ENCODE assay signal across 1 cellular context in genomic region chr2:203016716-203017115, GRCh38.
TF ChIP-seq lines count a peak whose summit lies in the region.

No MANE protein-coding gene starts in this region.

TF ChIP-seq in HepG2, 621 proteins besides CTCF, POLR2A, EP300 and RAD21 (continued from another document and continues in another):
- TF ChIP-seq, protein P1, sequence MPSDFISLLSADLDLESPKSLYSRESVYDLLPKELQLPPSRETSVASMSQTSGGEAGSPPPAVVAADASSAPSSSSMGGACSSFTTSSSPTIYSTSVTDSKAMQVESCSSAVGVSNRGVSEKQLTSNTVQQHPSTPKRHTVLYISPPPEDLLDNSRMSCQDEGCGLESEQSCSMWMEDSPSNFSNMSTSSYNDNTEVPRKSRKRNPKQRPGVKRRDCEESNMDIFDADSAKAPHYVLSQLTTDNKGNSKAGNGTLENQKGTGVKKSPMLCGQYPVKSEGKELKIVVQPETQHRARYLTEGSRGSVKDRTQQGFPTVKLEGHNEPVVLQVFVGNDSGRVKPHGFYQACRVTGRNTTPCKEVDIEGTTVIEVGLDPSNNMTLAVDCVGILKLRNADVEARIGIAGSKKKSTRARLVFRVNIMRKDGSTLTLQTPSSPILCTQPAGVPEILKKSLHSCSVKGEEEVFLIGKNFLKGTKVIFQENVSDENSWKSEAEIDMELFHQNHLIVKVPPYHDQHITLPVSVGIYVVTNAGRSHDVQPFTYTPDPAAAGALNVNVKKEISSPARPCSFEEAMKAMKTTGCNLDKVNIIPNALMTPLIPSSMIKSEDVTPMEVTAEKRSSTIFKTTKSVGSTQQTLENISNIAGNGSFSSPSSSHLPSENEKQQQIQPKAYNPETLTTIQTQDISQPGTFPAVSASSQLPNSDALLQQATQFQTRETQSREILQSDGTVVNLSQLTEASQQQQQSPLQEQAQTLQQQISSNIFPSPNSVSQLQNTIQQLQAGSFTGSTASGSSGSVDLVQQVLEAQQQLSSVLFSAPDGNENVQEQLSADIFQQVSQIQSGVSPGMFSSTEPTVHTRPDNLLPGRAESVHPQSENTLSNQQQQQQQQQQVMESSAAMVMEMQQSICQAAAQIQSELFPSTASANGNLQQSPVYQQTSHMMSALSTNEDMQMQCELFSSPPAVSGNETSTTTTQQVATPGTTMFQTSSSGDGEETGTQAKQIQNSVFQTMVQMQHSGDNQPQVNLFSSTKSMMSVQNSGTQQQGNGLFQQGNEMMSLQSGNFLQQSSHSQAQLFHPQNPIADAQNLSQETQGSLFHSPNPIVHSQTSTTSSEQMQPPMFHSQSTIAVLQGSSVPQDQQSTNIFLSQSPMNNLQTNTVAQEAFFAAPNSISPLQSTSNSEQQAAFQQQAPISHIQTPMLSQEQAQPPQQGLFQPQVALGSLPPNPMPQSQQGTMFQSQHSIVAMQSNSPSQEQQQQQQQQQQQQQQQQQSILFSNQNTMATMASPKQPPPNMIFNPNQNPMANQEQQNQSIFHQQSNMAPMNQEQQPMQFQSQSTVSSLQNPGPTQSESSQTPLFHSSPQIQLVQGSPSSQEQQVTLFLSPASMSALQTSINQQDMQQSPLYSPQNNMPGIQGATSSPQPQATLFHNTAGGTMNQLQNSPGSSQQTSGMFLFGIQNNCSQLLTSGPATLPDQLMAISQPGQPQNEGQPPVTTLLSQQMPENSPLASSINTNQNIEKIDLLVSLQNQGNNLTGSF (CRISPR knock-in tag; IDR thresholded peaks at IDR 0.05) = no peak
- TF ChIP-seq CENPT (CRISPR knock-in tag; IDR thresholded peaks at IDR 0.05; ENCODE audit: low read depth) = no peak
- TF ChIP-seq KDM2A (CRISPR knock-in tag; IDR thresholded peaks at IDR 0.05; ENCODE audit: borderline replicate concordance, low read depth) = no peak
- no peak for TF ChIP-seq BRF2 (CRISPR knock-in tag; IDR thresholded peaks at IDR 0.05)
- TF ChIP-seq MYC (CRISPR knock-in tag; IDR thresholded peaks at IDR 0.05; ENCODE audit: borderline replicate concordance) = no peak
- TF ChIP-seq MIER2 (CRISPR knock-in tag; IDR thresholded peaks at IDR 0.05) = no peak
- TF ChIP-seq ZNF407 (CRISPR knock-in tag; IDR thresholded peaks at IDR 0.05; ENCODE audit: not compliant biosample characterization) = no peak
- no peak for TF ChIP-seq MBD4 (IDR thresholded peaks at IDR 0.05; ENCODE audit: borderline replicate concordance, low read length)
- TF ChIP-seq ZNF232 (CRISPR knock-in tag; IDR thresholded peaks at IDR 0.05; ENCODE audit: borderline replicate concordance) = no peak
- no peak for TF ChIP-seq ATM (IDR thresholded peaks at IDR 0.05; ENCODE audit: borderline replicate concordance)
- no peak for TF ChIP-seq ZFP36L2 (CRISPR knock-in tag; IDR thresholded peaks at IDR 0.05)
- no peak for TF ChIP-seq ZBTB20 (CRISPR knock-in tag; IDR thresholded peaks at IDR 0.05; ENCODE audit: borderline replicate concordance, low read depth)
- TF ChIP-seq KLF9 (CRISPR knock-in tag; IDR thresholded peaks at IDR 0.05; ENCODE audit: low read depth) = no peak
- TF ChIP-seq RCOR2 (CRISPR knock-in tag; IDR thresholded peaks at IDR 0.05) = peak; percentile 54; the same call in 1 of the 2 replicates
- TF ChIP-seq, protein P2, sequence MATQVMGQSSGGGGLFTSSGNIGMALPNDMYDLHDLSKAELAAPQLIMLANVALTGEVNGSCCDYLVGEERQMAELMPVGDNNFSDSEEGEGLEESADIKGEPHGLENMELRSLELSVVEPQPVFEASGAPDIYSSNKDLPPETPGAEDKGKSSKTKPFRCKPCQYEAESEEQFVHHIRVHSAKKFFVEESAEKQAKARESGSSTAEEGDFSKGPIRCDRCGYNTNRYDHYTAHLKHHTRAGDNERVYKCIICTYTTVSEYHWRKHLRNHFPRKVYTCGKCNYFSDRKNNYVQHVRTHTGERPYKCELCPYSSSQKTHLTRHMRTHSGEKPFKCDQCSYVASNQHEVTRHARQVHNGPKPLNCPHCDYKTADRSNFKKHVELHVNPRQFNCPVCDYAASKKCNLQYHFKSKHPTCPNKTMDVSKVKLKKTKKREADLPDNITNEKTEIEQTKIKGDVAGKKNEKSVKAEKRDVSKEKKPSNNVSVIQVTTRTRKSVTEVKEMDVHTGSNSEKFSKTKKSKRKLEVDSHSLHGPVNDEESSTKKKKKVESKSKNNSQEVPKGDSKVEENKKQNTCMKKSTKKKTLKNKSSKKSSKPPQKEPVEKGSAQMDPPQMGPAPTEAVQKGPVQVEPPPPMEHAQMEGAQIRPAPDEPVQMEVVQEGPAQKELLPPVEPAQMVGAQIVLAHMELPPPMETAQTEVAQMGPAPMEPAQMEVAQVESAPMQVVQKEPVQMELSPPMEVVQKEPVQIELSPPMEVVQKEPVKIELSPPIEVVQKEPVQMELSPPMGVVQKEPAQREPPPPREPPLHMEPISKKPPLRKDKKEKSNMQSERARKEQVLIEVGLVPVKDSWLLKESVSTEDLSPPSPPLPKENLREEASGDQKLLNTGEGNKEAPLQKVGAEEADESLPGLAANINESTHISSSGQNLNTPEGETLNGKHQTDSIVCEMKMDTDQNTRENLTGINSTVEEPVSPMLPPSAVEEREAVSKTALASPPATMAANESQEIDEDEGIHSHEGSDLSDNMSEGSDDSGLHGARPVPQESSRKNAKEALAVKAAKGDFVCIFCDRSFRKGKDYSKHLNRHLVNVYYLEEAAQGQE (IDR thresholded peaks at IDR 0.05; ENCODE audit: borderline replicate concordance in 1 of 2, low read depth in 1 of 2, low read length in 2 of 2) = no peak
- no peak for TF ChIP-seq ZNF850 (CRISPR knock-in tag; conservative IDR thresholded peaks at IDR 0.05)
- no peak for TF ChIP-seq SMAD9 (CRISPR knock-in tag; IDR thresholded peaks at IDR 0.05)
- no peak for TF ChIP-seq PAXIP1 (CRISPR knock-in tag; conservative IDR thresholded peaks at IDR 0.05)
- no peak for TF ChIP-seq MED13 (CRISPR knock-in tag; IDR thresholded peaks at IDR 0.05)
- TF ChIP-seq SMYD3 (CRISPR knock-in tag; IDR thresholded peaks at IDR 0.05) = no peak
- TF ChIP-seq, protein P3, sequence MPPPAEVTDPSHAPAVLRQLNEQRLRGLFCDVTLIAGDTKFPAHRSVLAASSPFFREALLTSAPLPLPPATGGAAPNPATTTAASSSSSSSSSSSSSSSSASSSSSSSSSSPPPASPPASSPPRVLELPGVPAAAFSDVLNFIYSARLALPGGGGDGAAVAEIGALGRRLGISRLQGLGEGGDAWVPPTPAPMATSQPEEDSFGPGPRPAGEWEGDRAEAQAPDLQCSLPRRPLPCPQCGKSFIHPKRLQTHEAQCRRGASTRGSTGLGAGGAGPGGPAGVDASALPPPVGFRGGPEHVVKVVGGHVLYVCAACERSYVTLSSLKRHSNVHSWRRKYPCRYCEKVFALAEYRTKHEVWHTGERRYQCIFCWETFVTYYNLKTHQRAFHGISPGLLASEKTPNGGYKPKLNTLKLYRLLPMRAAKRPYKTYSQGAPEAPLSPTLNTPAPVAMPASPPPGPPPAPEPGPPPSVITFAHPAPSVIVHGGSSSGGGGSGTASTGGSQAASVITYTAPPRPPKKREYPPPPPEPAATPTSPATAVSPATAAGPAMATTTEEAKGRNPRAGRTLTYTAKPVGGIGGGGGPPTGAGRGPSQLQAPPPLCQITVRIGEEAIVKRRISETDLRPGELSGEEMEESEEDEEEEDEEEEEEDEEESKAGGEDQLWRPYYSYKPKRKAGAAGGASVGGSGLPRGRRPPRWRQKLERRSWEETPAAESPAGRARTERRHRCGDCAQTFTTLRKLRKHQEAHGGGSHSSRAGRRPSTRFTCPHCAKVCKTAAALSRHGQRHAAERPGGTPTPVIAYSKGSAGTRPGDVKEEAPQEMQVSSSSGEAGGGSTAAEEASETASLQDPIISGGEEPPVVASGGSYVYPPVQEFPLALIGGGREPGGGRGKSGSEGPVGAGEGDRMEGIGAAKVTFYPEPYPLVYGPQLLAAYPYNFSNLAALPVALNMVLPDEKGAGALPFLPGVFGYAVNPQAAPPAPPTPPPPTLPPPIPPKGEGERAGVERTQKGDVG (CRISPR knock-in tag; IDR thresholded peaks at IDR 0.05; ENCODE audit: borderline replicate concordance) = no peak
- TF ChIP-seq ATRX (CRISPR knock-in tag; IDR thresholded peaks at IDR 0.05; ENCODE audit: borderline replicate concordance) = no peak
- TF ChIP-seq ZNF766 (CRISPR knock-in tag; IDR thresholded peaks at IDR 0.05; ENCODE audit: borderline replicate concordance) = no peak
- no peak for TF ChIP-seq CENPBD1 (CRISPR knock-in tag; IDR thresholded peaks at IDR 0.05; ENCODE audit: borderline replicate concordance, low read depth)
- peak; percentile 25; the same call in 1 of the 2 replicates for TF ChIP-seq KAT2B (IDR thresholded peaks at IDR 0.05; ENCODE audit: borderline replicate concordance, low read depth, low read length)
- no peak for TF ChIP-seq GATA4 (IDR thresholded peaks at IDR 0.05; ENCODE audit: borderline replicate concordance, low read depth)
- no peak for TF ChIP-seq DNMT3B (CRISPR knock-in tag; conservative IDR thresholded peaks at IDR 0.05)
- TF ChIP-seq ZNF343 (CRISPR knock-in tag; IDR thresholded peaks at IDR 0.05) = no peak
- TF ChIP-seq ZBTB21 (CRISPR knock-in tag; IDR thresholded peaks at IDR 0.05) = 0 out of 2 replicates have a peak, but pooled peaks have one; percentile 40
- TF ChIP-seq NBN (conservative IDR thresholded peaks at IDR 0.05) = no peak
